Comparison of ENCODE assay signal across 2 cellular contexts in genomic region chr17:68182016-68182315, GRCh38.
TF ChIP-seq lines count a peak whose summit lies in the region.

No MANE protein-coding gene starts in this region.

TF ChIP-seq in SK-N-SH, 30 proteins besides CTCF, POLR2A, EP300 and RAD21 (continued from another document):
- TF ChIP-seq REST (IDR thresholded peaks at IDR 0.05; ENCODE audit: low read depth, low read length) (no peak), POLR2AphosphoS5 (IDR thresholded peaks at IDR 0.05; ENCODE audit: low read depth, low read length) (no peak), ZBTB33 (IDR thresholded peaks at IDR 0.05; ENCODE audit: borderline replicate concordance, low read depth) (no peak), PBX3 (IDR thresholded peaks at IDR 0.05) (no peak), TAF1 (IDR thresholded peaks at IDR 0.05; ENCODE audit: borderline replicate concordance, low read depth, low read length) (no peak), USF2 (IDR thresholded peaks at IDR 0.05; ENCODE audit: borderline replicate concordance, low read depth, low read length) (0 out of 2 replicates have a peak, but pooled peaks have one; percentile 13)

TF ChIP-seq in SK-N-SH treated with all-trans-retinoic acid at 6 μM for 48 hours, 23 proteins besides CTCF, POLR2A, EP300 and RAD21 (continued from another document):
- TF ChIP-seq PATZ1 (CRISPR knock-in tag; IDR thresholded peaks at IDR 0.05; ENCODE audit: borderline replicate concordance) (no peak), CSDC2 (CRISPR knock-in tag; IDR thresholded peaks at IDR 0.05) (no peak), ARNTL (CRISPR knock-in tag; IDR thresholded peaks at IDR 0.05; ENCODE audit: borderline replicate concordance, low read depth) (no peak), GLIS3 (CRISPR knock-in tag; IDR thresholded peaks at IDR 0.05) (no peak)
